Comparison of ENCODE assay signal across 21 cellular contexts in genomic region chr3:191236635-191237034, GRCh38. TPM values are rescaled to one million over a fixed set of nuclear protein-coding genes. Genes with fewer than 3 reads are reported as not detected.
DNase-seq lines count a peak whose midpoint lies in the region; ATAC-seq and TF ChIP-seq lines count a peak whose summit lies in the region.
"Had no signal": no experiment of that assay in that cellular context is flagged by ENCODE, and none has a peak within 500 bp of the region (broad histone marks: within the 10 kb centered on the region; RNA-seq: fewer than 3 reads in every experiment).

No MANE protein-coding gene starts in this region.

- H3K4me2 ChIP-seq in PC-9: peak overlapping the region; percentile 54

- 0 out of 2 replicates have a peak, but pooled peaks cover 6% of the 10 kb centered on the region for H3K9me3 ChIP-seq in PC-9 (ENCODE audit: insufficient read depth, low read depth)
- no peaks in the 10 kb centered on the region for H3K9me3 ChIP-seq in A673 (ENCODE audit: low read depth, low read length, poor library complexity, severe bottlenecking)
- H3K9me3 ChIP-seq: body of pancreas, left ventricle myocardium inferior had no signal

- H3K4me1 ChIP-seq in PC-9 (replicated peaks; ENCODE audit: insufficient read depth) (peaks cover 47% of the 10 kb centered on the region), A673 (ENCODE audit: insufficient read depth, low read length, poor library complexity, severe bottlenecking) (peaks cover 15% of the 10 kb centered on the region)
- H3K4me1 ChIP-seq: body of pancreas, left ventricle myocardium inferior had no signal

- no peaks in the 10 kb centered on the region for H4K20me1 ChIP-seq in PC-9 (ENCODE audit: insufficient read depth)

- DNase-seq in EH (ENCODE audit: low read depth): peak; percentile 90
- peak; percentile 56 to 88 for DNase-seq in PC-9
- DNase-seq in dedifferentiated amniotic fluid mesenchymal stem cell (ENCODE audit: extremely low spot score): peak; percentile 55
- no peak for DNase-seq in mesothelial cell of epicardium (ENCODE audit: low spot score in 2 of 2, unreplicated experiment in 2 of 2)
- no peak for DNase-seq in activated naive CD4-positive, alpha-beta T cell (lab: John Stamatoyannopoulos, UW)
- no peak for DNase-seq in A673 (ENCODE audit: low spot score)
- DNase-seq: activated CD4-positive, alpha-beta T cell treated with anti-CD3 and anti-CD28 coated beads for 48 hours; activated CD8-positive, alpha-beta memory T cell treated with anti-CD3 and anti-CD28 coated beads, Interleukin-2, amount 50 U/mL, for 48 hours; activated naive CD4-positive, alpha-beta T cell treated with Interleukin-2 at 50 U/mL for 16 hours; body of pancreas; COR-L47; dermis blood vessel endothelial cell; KBM-7; left ventricle myocardium inferior; NCI-H1092; NCI-H524; nucleus accumbens had no signal

- H3K36me3 Mint-ChIP-seq in mesothelial cell of epicardium: no peaks in the 10 kb centered on the region

- no peak overlapping the region for H3K4me3 ChIP-seq in PC-9
- no peak overlapping the region for H3K4me3 ChIP-seq in A673 (ENCODE audit: low read depth, low read length, poor library complexity, severe bottlenecking)
- H3K4me3 ChIP-seq: body of pancreas, left ventricle myocardium inferior had no signal

- H3K4me1 Mint-ChIP-seq in mesothelial cell of epicardium: peaks cover 21% of the 10 kb centered on the region

- ATAC-seq in GM18858 (IDR thresholded peaks at IDR 0.05; ENCODE audit: unreplicated experiment): no peak
- no peak for ATAC-seq in GM19023 (IDR thresholded peaks at IDR 0.05; ENCODE audit: unreplicated experiment)
- ATAC-seq: body of pancreas had no signal

- no peaks in the 10 kb centered on the region for H3K36me3 ChIP-seq in PC-9 (ENCODE audit: low read depth)
- no peaks in the 10 kb centered on the region for H3K36me3 ChIP-seq in A673 (ENCODE audit: insufficient read depth, low read length, poor library complexity, severe bottlenecking)
- H3K36me3 ChIP-seq: left ventricle myocardium inferior had no signal

- peaks cover 29% of the 10 kb centered on the region for H3F3A ChIP-seq in PC-9 (ENCODE audit: insufficient read depth, low read depth)

- POLR2A ChIA-PET in PC-9 (lab: Charles Lee; ENCODE audit: unreplicated experiment) (no interaction called here), A673 (lab: Charles Lee; ENCODE audit: low non-redundant PET) (no interaction called here)

- H3K27me3 Mint-ChIP-seq in mesothelial cell of epicardium (ENCODE audit: low read depth): no peaks in the 10 kb centered on the region

- peak overlapping the region; percentile 85 for H3K27ac ChIP-seq in PC-9
- no peak overlapping the region for H3K27ac ChIP-seq in A673 (ENCODE audit: low read depth, low read length, poor library complexity, severe bottlenecking)
- H3K27ac ChIP-seq: body of pancreas, left ventricle myocardium inferior had no signal

- no peak overlapping the region for H2AFZ ChIP-seq in PC-9

- H3K9me3 Mint-ChIP-seq in mesothelial cell of epicardium: no peaks in the 10 kb centered on the region

- CTCF ChIA-PET in PC-9 (lab: Charles Lee): interaction anchor here (0.6 kb wide), 1 partner anchor 540 kb away, joined by 5 read pairs; no protein-coding TSS in a partner anchor
- CTCF ChIA-PET in A673 (lab: Charles Lee): no interaction called here

- TF ChIP-seq CTCF in PC-9 (conservative IDR thresholded peaks at IDR 0.05) (no peak), mesothelial cell of epicardium (IDR thresholded peaks at IDR 0.05; ENCODE audit: unreplicated experiment) (no peak), A673 (conservative IDR thresholded peaks at IDR 0.05; ENCODE audit: low read depth, low read length) (no peak)

- peak overlapping the region; percentile 55 for H3K27ac Mint-ChIP-seq in mesothelial cell of epicardium

- no peak overlapping the region for H3K4me3 Mint-ChIP-seq in mesothelial cell of epicardium

- intact Hi-C loops in PC-9 (cut with micrococcal nuclease; ENCODE audit: unreplicated experiment) (loop anchor here (5.0 to 10.0 kb wide), 8 partner anchors 94 to 724 kb away; partner anchors contain the start of gene IL1RAP), A673 (cut with micrococcal nuclease; ENCODE audit: unreplicated experiment) (loop anchor here (10.0 kb wide), 1 partner anchor 532 kb away; no protein-coding TSS in a partner anchor)

- H3K79me2 ChIP-seq in PC-9 (ENCODE audit: low read depth): no peaks in the 10 kb centered on the region

- BruUV-seq in PC-9 (replicated peaks; lab: Mats Ljungman, UMichigan) (no TSS peak), A673 (replicated peaks; lab: Mats Ljungman, UMichigan) (no TSS peak)

- H3K27me3 ChIP-seq in PC-9 (ENCODE audit: insufficient read depth, low read depth) (no peaks in the 10 kb centered on the region), A673 (replicated peaks; ENCODE audit: insufficient read depth, low read depth, low read length, poor library complexity) (no peaks in the 10 kb centered on the region)
- H3K27me3 ChIP-seq: body of pancreas had no signal

- H3K9me2 ChIP-seq in PC-9 (ENCODE audit: insufficient read depth): no peaks in the 10 kb centered on the region

RNA-seq across cellular contexts. Expression of gene OSTN, which starts 37.6 kb away (rescaled TPM):
- total RNA-seq in PC-9 (2021) (not detected in 2 replicates), mesothelial cell of epicardium (0.75 to 1.0 TPM (median 0.97 TPM) in 3 replicates), A673 (2021) (not detected in 2 replicates)
- total RNA-seq: body of pancreas, dermis blood vessel endothelial cell, G401, subcutaneous adipose tissue had no signal

Comparison
In these comparisons a context has a peak if more than half of its experiments do, and no peak if none do; other contexts are left out.
1. DNase-seq: peak in EH (single experiment), PC-9 (2 of 2) and dedifferentiated amniotic fluid mesenchymal stem cell (single experiment); none in mesothelial cell of epicardium (0 of 2), activated naive CD4-positive, alpha-beta T cell (0 of 4) and A673 (single experiment).